ENCODE assay signal across 9 cellular contexts in the genomic region with DNA sequence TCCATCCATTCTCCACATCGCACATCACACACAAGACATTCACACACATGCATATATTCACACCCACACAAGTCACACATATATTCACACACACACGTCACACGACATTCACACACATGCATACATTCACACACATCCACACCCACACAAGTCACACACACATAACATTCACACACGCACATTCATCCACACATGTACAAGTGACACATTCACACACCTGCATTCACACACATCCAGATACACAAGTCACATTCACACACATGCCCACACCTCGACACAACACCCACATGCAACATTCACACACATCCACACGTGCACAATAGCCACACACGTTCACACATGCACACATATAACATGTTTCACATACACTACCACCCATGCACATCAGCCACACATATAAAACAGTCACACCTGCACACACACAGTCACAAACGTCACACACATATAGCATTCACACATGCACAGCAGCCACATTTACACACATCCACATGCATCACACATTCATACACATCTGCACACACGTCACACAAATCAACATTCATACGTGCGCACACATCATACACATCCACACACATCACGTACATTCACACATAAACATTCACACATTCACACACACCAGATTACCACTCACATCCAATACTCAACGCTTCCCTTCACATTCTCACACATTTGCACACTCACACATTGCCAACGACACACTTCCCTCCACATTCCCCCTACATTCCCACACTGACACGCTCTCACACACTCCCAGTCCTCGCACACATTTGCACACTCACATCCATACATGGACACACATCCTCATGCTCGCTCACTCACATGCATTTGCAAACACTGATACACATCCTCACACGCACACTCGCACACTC. TPM values are rescaled to one million over a fixed set of nuclear protein-coding genes. Genes with fewer than 3 reads are reported as not detected.
DNase-seq lines count a peak whose midpoint lies in the region; ATAC-seq and TF ChIP-seq lines count a peak whose summit lies in the region.
"Had no signal": no experiment of that assay in that cellular context is flagged by ENCODE, and none has a peak within 500 bp of the region (broad histone marks: within the 10 kb centered on the region; RNA-seq: fewer than 3 reads in every experiment).

No MANE protein-coding gene starts in this region.

- peaks cover 32% of the 10 kb centered on the region for H3K27me3 Mint-ChIP-seq in CD4-positive, CD25-positive, alpha-beta regulatory T cell
- H3K27me3 Mint-ChIP-seq in stimulated activated naive CD8-positive, alpha-beta T cell treated with anti-CD3 and anti-CD28 coated beads, Interleukin-15, amount 100 ng/mL, for 72 hours: peaks cover 24% of the 10 kb centered on the region

- peaks cover 21% of the 10 kb centered on the region for H3K4me1 ChIP-seq in CD4-positive, CD25-positive, alpha-beta regulatory T cell (ENCODE audit: control insufficient read depth, insufficient read depth, low read length, poor library complexity, severe bottlenecking)
- peaks cover 2 to 28% of the 10 kb centered on the region in 2 donors for H3K4me1 ChIP-seq in esophagus (ENCODE audit: control insufficient read depth in 2 of 2, insufficient read depth in 2 of 2, low read length in 1 of 2)

- WGBS in esophagus, 2 donors: 63 to 65% methylated on average over 19 of the region's 19 CpGs

- peaks cover 12% of the 10 kb centered on the region for H3K27me3 ChIP-seq in CD4-positive, CD25-positive, alpha-beta regulatory T cell (ENCODE audit: control insufficient read depth, insufficient read depth, low read length)
- H3K27me3 ChIP-seq in esophagus (ENCODE audit: control insufficient read depth in 1 of 2, insufficient read depth in 2 of 2, low read length in 2 of 2): no peaks in the 10 kb centered on the region

- no peak overlapping the region for H3K27ac Mint-ChIP-seq in CD4-positive, CD25-positive, alpha-beta regulatory T cell
- no peak overlapping the region for H3K27ac Mint-ChIP-seq in stimulated activated naive CD8-positive, alpha-beta T cell treated with anti-CD3 and anti-CD28 coated beads, Interleukin-15, amount 100 ng/mL, for 72 hours

- H3K36me3 ChIP-seq in CD4-positive, CD25-positive, alpha-beta regulatory T cell (ENCODE audit: control insufficient read depth, insufficient read depth, low read length): no peaks in the 10 kb centered on the region
- H3K36me3 ChIP-seq in esophagus (ENCODE audit: control insufficient read depth in 2 of 2, insufficient read depth in 2 of 2, low read length in 1 of 2): no peaks in the 10 kb centered on the region

- peaks cover 0 to 1% (median 0%) of the 10 kb centered on the region in 7 donors for H3K9me3 Mint-ChIP-seq in CD4-positive, CD25-positive, alpha-beta regulatory T cell
- no peaks in the 10 kb centered on the region for H3K9me3 Mint-ChIP-seq in stimulated activated naive CD8-positive, alpha-beta T cell treated with anti-CD3 and anti-CD28 coated beads, Interleukin-15, amount 100 ng/mL, for 72 hours
- H3K9me3 Mint-ChIP-seq: stimulated activated naive CD8-positive, alpha-beta T cell treated with anti-CD3 and anti-CD28 coated beads, Interleukin-15, Interleukin-2, amounts not matched to agents 100 ng/mL and 50 ng/mL, for 24 hours had no signal

- no peak for ATAC-seq in CD4-positive, CD25-positive, alpha-beta regulatory T cell (ENCODE audit: low read depth in 2 of 2)
- no peak for ATAC-seq in GM18861 (IDR thresholded peaks at IDR 0.05; ENCODE audit: unreplicated experiment)
- no peak for ATAC-seq in stimulated activated naive CD8-positive, alpha-beta T cell treated with anti-CD3 and anti-CD28 coated beads, Interleukin-15, amount 100 ng/mL, for 72 hours

- H3K9me3 ChIP-seq in CD4-positive, CD25-positive, alpha-beta regulatory T cell (ENCODE audit: control insufficient read depth in 2 of 2, low read length in 2 of 2): no peaks in the 10 kb centered on the region
- peaks cover 0 to 3% of the 10 kb centered on the region in 2 donors for H3K9me3 ChIP-seq in esophagus (ENCODE audit: control insufficient read depth in 2 of 2, insufficient read depth in 1 of 2, low read depth in 1 of 2, low read length in 1 of 2)

- peak overlapping the region; percentile 38 for H3K4me3 ChIP-seq in CD4-positive, CD25-positive, alpha-beta regulatory T cell (ENCODE audit: low read depth, low read length)
- H3K4me3 ChIP-seq in LNCaP clone FGC (ENCODE audit: low read depth, low read length): peak overlapping the region; percentile 13; the same call in 1 of the 2 replicates
- peak overlapping the region; percentile 1 to 22 for H3K4me3 ChIP-seq in esophagus (ENCODE audit: low read depth in 1 of 2, low read length in 2 of 2)

- no peak overlapping the region for H3K27ac ChIP-seq in CD4-positive, CD25-positive, alpha-beta regulatory T cell (ENCODE audit: insufficient read depth, low read length, poor library complexity, severe bottlenecking)
- H3K27ac ChIP-seq in esophagus (ENCODE audit: low read depth in 2 of 2, low read length in 1 of 2): no peak overlapping the region

- peaks cover 5 to 16% (median 8%) of the 10 kb centered on the region in 4 donors for H3K4me1 Mint-ChIP-seq in CD4-positive, CD25-positive, alpha-beta regulatory T cell
- H3K4me1 Mint-ChIP-seq in stimulated activated naive CD8-positive, alpha-beta T cell treated with anti-CD3 and anti-CD28 coated beads, Interleukin-15, amount 100 ng/mL, for 72 hours: peaks cover 8% of the 10 kb centered on the region

- no peaks in the 10 kb centered on the region for H3K36me3 Mint-ChIP-seq in CD4-positive, CD25-positive, alpha-beta regulatory T cell

- no peak for TF ChIP-seq CTCF in LNCaP clone FGC (IDR thresholded peaks at IDR 0.05; ENCODE audit: control insufficient read depth, extremely low read depth, insufficient read depth)

- no peak for DNase-seq in CD4-positive, CD25-positive, alpha-beta regulatory T cell
- DNase-seq in LNCaP clone FGC (ENCODE audit: low read depth) (no peak), retina (peak; percentile 27), mucosa of gallbladder (ENCODE audit: low spot score) (no peak), T1000 (lab: John Stamatoyannopoulos, UW) (no peak)
- no peak for DNase-seq in stimulated activated naive CD8-positive, alpha-beta T cell treated with anti-CD3 and anti-CD28 coated beads, Interleukin-15, amount 100 ng/mL, for 72 hours

- H3K4me3 Mint-ChIP-seq in CD4-positive, CD25-positive, alpha-beta regulatory T cell: no peak overlapping the region
- H3K4me3 Mint-ChIP-seq in stimulated activated naive CD8-positive, alpha-beta T cell treated with anti-CD3 and anti-CD28 coated beads, Interleukin-15, amount 100 ng/mL, for 72 hours: no peak overlapping the region

RNA-seq across cellular contexts. Expression of gene ANKRD10, which starts 41.0 kb away (rescaled TPM):
- total RNA-seq in CD4-positive, CD25-positive, alpha-beta regulatory T cell: 139 TPM
- 10 to 100 TPM; 66.5 to 82.9 (median 74.9) TPM for polyA plus RNA-seq in CD4-positive, CD25-positive, alpha-beta regulatory T cell
- polyA plus RNA-seq in esophagus: 10 to 100 TPM; 19.7 to 34.4 TPM
- 139 TPM for total RNA-seq in mucosa of gallbladder
